ENCODE assay signal across 8 cellular contexts in the genomic region with DNA sequence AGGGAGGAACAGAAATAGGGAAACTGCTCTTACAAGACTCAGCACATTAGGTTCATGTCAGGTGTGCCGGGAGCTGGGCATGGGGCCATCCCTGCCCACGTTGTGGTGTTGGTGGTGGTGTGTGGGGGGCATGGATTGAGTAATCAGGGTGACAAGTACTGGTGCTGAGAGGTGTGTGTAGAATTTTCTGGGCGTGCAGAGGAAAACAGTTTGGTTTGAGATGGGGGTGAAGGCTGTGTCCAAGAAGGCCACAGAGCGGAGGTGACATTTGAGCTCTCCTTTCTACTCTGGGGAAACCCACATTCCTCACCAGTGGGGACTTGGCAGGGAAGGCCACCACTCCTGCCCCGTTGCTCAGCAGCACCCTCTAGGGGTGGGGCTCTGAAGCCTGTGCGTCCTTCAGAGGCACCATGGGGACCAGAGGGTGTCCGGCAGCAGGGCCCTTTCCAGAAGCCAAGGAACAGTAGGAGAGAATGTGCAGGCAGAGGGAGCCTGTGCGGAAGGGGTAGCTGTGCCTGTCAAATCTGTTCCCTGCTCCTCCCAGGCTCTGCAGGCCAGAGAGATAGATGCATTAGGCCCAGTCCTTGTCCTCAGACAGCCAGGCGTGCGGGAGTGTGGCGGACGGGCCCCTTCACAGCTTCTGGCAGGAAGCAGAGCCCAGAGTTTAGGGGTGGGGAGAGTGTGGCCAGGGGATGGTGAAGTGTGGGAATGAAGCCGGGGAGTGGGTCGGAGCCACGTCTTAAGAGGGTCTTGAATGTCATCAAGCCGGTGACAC. TPM values are rescaled to one million over a fixed set of nuclear protein-coding genes. Genes with fewer than 3 reads are reported as not detected.
DNase-seq lines count a peak whose midpoint lies in the region; ATAC-seq and TF ChIP-seq lines count a peak whose summit lies in the region.

No MANE protein-coding gene starts in this region.

- POLR2A ChIA-PET in CD8-positive, alpha-beta memory T cell (lab: Charles Lee) = no interaction called here

- peaks cover 0 to 2% (median 0%) of the 10 kb centered on the region in 3 donors for H3K36me3 Mint-ChIP-seq in CD8-positive, alpha-beta memory T cell
- peaks cover 23% of the 10 kb centered on the region for H3K36me3 Mint-ChIP-seq in central memory CD8-positive, alpha-beta T cell (ENCODE audit: insufficient read depth)
- H3K36me3 Mint-ChIP-seq in progenitor cell of endocrine pancreas (ENCODE audit: insufficient read depth) = no peaks in the 10 kb centered on the region

- H3K27ac ChIP-seq in CD8-positive, alpha-beta memory T cell (ENCODE audit: low read depth, low read length) = peak overlapping the region; percentile 95
- H3K27ac ChIP-seq in dorsolateral prefrontal cortex = peak overlapping the region in 1 of 59 donors; percentile 3

- TF ChIP-seq CTCF in progenitor cell of endocrine pancreas (IDR thresholded peaks at IDR 0.05; ENCODE audit: unreplicated experiment) = peak; percentile 53
- peak in 16 of 56 donors; percentile 5 to 47 (median 20) for TF ChIP-seq CTCF in dorsolateral prefrontal cortex (IDR thresholded peaks at IDR 0.05 in 54 of 56, conservative IDR thresholded peaks at IDR 0.05 in 2 of 56; ENCODE audit: low read depth in 1 of 56, partially characterized antibody in 56 of 56)

- CTCF ChIA-PET in CD8-positive, alpha-beta memory T cell (lab: Charles Lee) = interaction anchor here (0.9 to 1.8 kb wide), 4 partner anchors 9 to 51 kb away, joined by 3 to 9 read pairs (median 4); no protein-coding TSS in a partner anchor

- DNase-seq in CD8-positive, alpha-beta memory T cell = peak in 3 of 5 donors; percentile 27 to 30 (median 27)
- peak; percentile 44 for DNase-seq in NAMALWA (ENCODE audit: low spot score)
- no peak for DNase-seq in central memory CD8-positive, alpha-beta T cell (ENCODE audit: low spot score in 2 of 2)
- DNase-seq in progenitor cell of endocrine pancreas (ENCODE audit: low spot score, unreplicated experiment) = no peak
- DNase-seq in NCI-H1694 (lab: John Stamatoyannopoulos, UW) = no peak
- DNase-seq in dorsolateral prefrontal cortex = no peak
- DNase-seq in SW 1271 (lab: John Stamatoyannopoulos, UW) = no peak

- no peaks in the 10 kb centered on the region for H3K27me3 Mint-ChIP-seq in CD8-positive, alpha-beta memory T cell
- no peaks in the 10 kb centered on the region for H3K27me3 Mint-ChIP-seq in central memory CD8-positive, alpha-beta T cell
- H3K27me3 Mint-ChIP-seq in progenitor cell of endocrine pancreas = no peaks in the 10 kb centered on the region

- H3K27ac Mint-ChIP-seq in CD8-positive, alpha-beta memory T cell = peak overlapping the region; percentile 81 to 98 (median 85)
- H3K27ac Mint-ChIP-seq in central memory CD8-positive, alpha-beta T cell (ENCODE audit: low read depth) = peak overlapping the region; percentile 82
- H3K27ac Mint-ChIP-seq in progenitor cell of endocrine pancreas = peak overlapping the region; percentile 47

- peak overlapping the region in 5 of 7 donors; percentile 5 to 82 (median 42) for H3K4me3 Mint-ChIP-seq in CD8-positive, alpha-beta memory T cell
- peak overlapping the region; percentile 43 for H3K4me3 Mint-ChIP-seq in central memory CD8-positive, alpha-beta T cell
- H3K4me3 Mint-ChIP-seq in progenitor cell of endocrine pancreas (ENCODE audit: low read depth) = no peak overlapping the region

- intact Hi-C loops in dorsolateral prefrontal cortex (cut with DNase I) = no loop called here

- H3K27me3 ChIP-seq in CD8-positive, alpha-beta memory T cell (ENCODE audit: insufficient read depth, low read length, poor library complexity, severe bottlenecking) = no peaks in the 10 kb centered on the region
- H3K27me3 ChIP-seq in dorsolateral prefrontal cortex = no peaks in the 10 kb centered on the region

- peaks cover 65 to 96% (median 82%) of the 10 kb centered on the region in 3 donors for H3K4me1 Mint-ChIP-seq in CD8-positive, alpha-beta memory T cell
- H3K4me1 Mint-ChIP-seq in central memory CD8-positive, alpha-beta T cell = peaks cover 78% of the 10 kb centered on the region
- peaks cover 69% of the 10 kb centered on the region for H3K4me1 Mint-ChIP-seq in progenitor cell of endocrine pancreas (ENCODE audit: low read depth)

- peaks cover 0 to 3% (median 0%) of the 10 kb centered on the region in 5 donors for H3K9me3 Mint-ChIP-seq in CD8-positive, alpha-beta memory T cell
- H3K9me3 Mint-ChIP-seq in central memory CD8-positive, alpha-beta T cell = no peaks in the 10 kb centered on the region
- no peaks in the 10 kb centered on the region for H3K9me3 Mint-ChIP-seq in progenitor cell of endocrine pancreas (ENCODE audit: low read depth)

- no peaks in the 10 kb centered on the region for H3K36me3 ChIP-seq in CD8-positive, alpha-beta memory T cell (ENCODE audit: insufficient read depth, low read length)

- H3K4me3 ChIP-seq in CD8-positive, alpha-beta memory T cell (ENCODE audit: low read length) = no peak overlapping the region
- no peak overlapping the region for H3K4me3 ChIP-seq in dorsolateral prefrontal cortex

- H3K9me3 ChIP-seq in CD8-positive, alpha-beta memory T cell (ENCODE audit: low read length) = no peaks in the 10 kb centered on the region

- H3K4me1 ChIP-seq in CD8-positive, alpha-beta memory T cell (ENCODE audit: insufficient read depth, low read length) = peaks cover 35% of the 10 kb centered on the region

- ATAC-seq in central memory CD8-positive, alpha-beta T cell (replicated peaks; ENCODE audit: extremely low read depth, poor library complexity, severe bottlenecking) = no peak
- ATAC-seq in HG02870 (IDR thresholded peaks at IDR 0.05; ENCODE audit: unreplicated experiment) = no peak

RNA-seq across cellular contexts. Expression of a gene that starts 48.7 kb away (rescaled TPM):
- 10 to 100 TPM; 27.8 to 28.5 TPM for total RNA-seq in CD8-positive, alpha-beta memory T cell
- polyA plus RNA-seq in CD8-positive, alpha-beta memory T cell = 5.5 TPM
- 136 and 143 TPM in 2 replicates for total RNA-seq in progenitor cell of endocrine pancreas
- 10 to 100 TPM; 18.4 to 76.6 (median 53.0) TPM for total RNA-seq in dorsolateral prefrontal cortex

Comparison
In these comparisons a context has a peak if more than half of its experiments do, and no peak if none do; other contexts are left out.
1. DNase-seq: peak in CD8-positive, alpha-beta memory T cell (3 of 5) and NAMALWA (single experiment); none in central memory CD8-positive, alpha-beta T cell (0 of 2), progenitor cell of endocrine pancreas (single experiment), NCI-H1694 (single experiment), dorsolateral prefrontal cortex (0 of 10) and SW 1271 (0 of 2).
2. Peak in every context shown above with its lines, with median percentiles within 50 percentile points of each other: H3K27ac Mint-ChIP-seq.